In the genomic region with DNA sequence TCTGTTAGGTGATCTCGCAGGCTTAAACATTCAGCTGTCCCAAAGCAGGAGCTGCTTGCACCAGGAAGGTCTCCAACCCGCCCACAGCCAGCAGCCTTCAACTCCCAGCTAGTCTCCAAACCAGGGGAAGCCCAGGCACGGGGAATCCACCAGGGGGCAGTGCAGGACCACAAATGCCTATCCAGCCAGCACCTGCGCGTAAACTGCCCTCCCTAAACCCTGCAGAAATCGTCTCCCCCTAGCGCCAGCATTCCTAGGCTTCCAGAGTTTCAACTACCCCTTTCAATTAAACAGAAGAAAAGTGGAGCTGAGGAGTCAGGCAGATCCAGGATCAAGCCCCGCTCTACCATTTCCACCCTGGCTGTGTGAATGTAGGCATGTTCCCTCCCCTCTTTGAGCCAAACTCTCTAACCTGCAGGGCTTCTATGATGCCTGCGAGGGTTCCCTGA, we compare ENCODE assay signal across 8 cellular contexts.
DNase-seq lines count a peak whose midpoint lies in the region; ATAC-seq and TF ChIP-seq lines count a peak whose summit lies in the region.

No MANE protein-coding gene starts in this region.

- H3K27ac Mint-ChIP-seq in activated T-helper 17 cell treated with anti-CD3 and anti-CD28 coated beads, Interleukin-2, amount 50 U/mL, for 72 hours = no peak overlapping the region
- H3K27ac Mint-ChIP-seq in neural crest cell (ENCODE audit: unreplicated experiment) = no peak overlapping the region

- DNase-seq in D341Med (ENCODE audit: low spot score) = peak; percentile 92
- peak; percentile 80 for DNase-seq in M059J (ENCODE audit: low read depth)
- DNase-seq in RWPE2 (ENCODE audit: low spot score) = peak; percentile 91
- peak; percentile 83 for DNase-seq in fibroblast of the conjunctiva (ENCODE audit: low read depth)
- peak; percentile 100 for DNase-seq in neural crest cell (ENCODE audit: low read depth, low spot score)
- peak; percentile 62 for DNase-seq in stromal cell of bone marrow (ENCODE audit: low read depth)

- no peak overlapping the region for H3K27ac ChIP-seq in RWPE2 (ENCODE audit: poor library complexity, severe bottlenecking)

- peaks cover 4% of the 10 kb centered on the region for H3K4me1 Mint-ChIP-seq in activated T-helper 17 cell treated with anti-CD3 and anti-CD28 coated beads, Interleukin-2, amount 50 U/mL, for 72 hours
- peaks cover 10% of the 10 kb centered on the region for H3K4me1 Mint-ChIP-seq in neural crest cell

- no peaks in the 10 kb centered on the region for H3K4me1 ChIP-seq in RWPE2 (ENCODE audit: insufficient read depth, poor library complexity, severe bottlenecking)

- peaks cover 11% of the 10 kb centered on the region for H3K27me3 Mint-ChIP-seq in activated T-helper 17 cell treated with anti-CD3 and anti-CD28 coated beads, Interleukin-2, amount 50 U/mL, for 72 hours
- peaks cover 6% of the 10 kb centered on the region for H3K27me3 Mint-ChIP-seq in neural crest cell (ENCODE audit: low read depth)

- H3K4me3 ChIP-seq in RWPE2 (ENCODE audit: severe bottlenecking) = no peak overlapping the region

- no peaks in the 10 kb centered on the region for H3K27me3 ChIP-seq in RWPE2 (ENCODE audit: insufficient read depth, poor library complexity, severe bottlenecking)

- peak; percentile 98 for TF ChIP-seq CTCF in RWPE2 (IDR thresholded peaks at IDR 0.05; ENCODE audit: poor library complexity, severe bottlenecking)
- peak; percentile 98 for TF ChIP-seq CTCF in neural crest cell (conservative IDR thresholded peaks at IDR 0.05)

- peaks cover 2% of the 10 kb centered on the region for H3K9me3 ChIP-seq in RWPE2 (ENCODE audit: severe bottlenecking)

- no peaks in the 10 kb centered on the region for H3K36me3 ChIP-seq in RWPE2 (ENCODE audit: low read depth)

- H3K4me3 Mint-ChIP-seq in activated T-helper 17 cell treated with anti-CD3 and anti-CD28 coated beads, Interleukin-2, amount 50 U/mL, for 72 hours = no peak overlapping the region
- H3K4me3 Mint-ChIP-seq in neural crest cell = peak overlapping the region; percentile 35

- H3K9me3 Mint-ChIP-seq in activated T-helper 17 cell treated with anti-CD3 and anti-CD28 coated beads, Interleukin-2, amount 50 U/mL, for 72 hours = no peaks in the 10 kb centered on the region
- no peaks in the 10 kb centered on the region for H3K9me3 Mint-ChIP-seq in neural crest cell

- ATAC-seq in GM21737 (IDR thresholded peaks at IDR 0.05; ENCODE audit: unreplicated experiment) (peak; percentile 73), RWPE2 (ENCODE audit: low read depth) (peak; percentile 96)
- ATAC-seq in activated T-helper 17 cell treated with anti-CD3 and anti-CD28 coated beads, Interleukin-2, amount 50 U/mL, for 72 hours (replicated peaks) = peak; percentile 95

- no peaks in the 10 kb centered on the region for H3K36me3 Mint-ChIP-seq in activated T-helper 17 cell treated with anti-CD3 and anti-CD28 coated beads, Interleukin-2, amount 50 U/mL, for 72 hours (ENCODE audit: low read depth)
- H3K36me3 Mint-ChIP-seq in neural crest cell (ENCODE audit: low read depth) = no peaks in the 10 kb centered on the region
